ENCODE assay signal across 8 cellular contexts in genomic region chr16:30949655-30950515, GRCh38. TPM values are rescaled to one million over a fixed set of nuclear protein-coding genes. Genes with fewer than 3 reads are reported as not detected.
DNase-seq lines count a peak whose midpoint lies in the region; ATAC-seq and TF ChIP-seq lines count a peak whose summit lies in the region.

No MANE protein-coding gene starts in this region.

- DNase-seq in GM10266 (ENCODE audit: extremely low spot score) (peak; percentile 74), MM.1S (peak; percentile 58), myocyte (ENCODE audit: low read depth) (peak; percentile 93), vagina (ENCODE audit: extremely low spot score in 2 of 2) (peak in 1 of 2 donors; percentile 96), NCI-H2081 treated with DMSO at 0.1 percent for 48 hours (lab: John Stamatoyannopoulos, UW) (no peak)
- DNase-seq in activated CD4-positive, CD25-positive, alpha-beta regulatory T cell treated with anti-CD3 and anti-CD28 coated beads, Interleukin-2, amount 50 U/mL, for 72 hours: peak; percentile 52

- no peaks in the 10 kb centered on the region for H3K9me2 ChIP-seq in MM.1S (replicated peaks; ENCODE audit: insufficient read depth, low read length)

- H2AFZ ChIP-seq in MM.1S (ENCODE audit: low read length): peak overlapping the region; percentile 80

- peaks cover 13% of the 10 kb centered on the region for H3F3A ChIP-seq in MM.1S (ENCODE audit: insufficient read depth, low read length)

- peak overlapping the region; percentile 90 for H3K9ac ChIP-seq in MM.1S (ENCODE audit: low read length)

- H3K9me3 ChIP-seq in MM.1S (replicated peaks; ENCODE audit: insufficient read depth, low read length) (no peaks in the 10 kb centered on the region), vagina (no peaks in the 10 kb centered on the region)

- H3K36me3 ChIP-seq in MM.1S (replicated peaks; ENCODE audit: insufficient read depth, low read length) (no peaks in the 10 kb centered on the region), vagina (no peaks in the 10 kb centered on the region)

- TF ChIP-seq CTCF in GM10266 (IDR thresholded peaks at IDR 0.05; ENCODE audit: control insufficient read depth, insufficient read depth, low read depth, missing control alignments) (peak; percentile 42), MM.1S (IDR thresholded peaks at IDR 0.05; ENCODE audit: low read length) (peak; percentile 44), vagina (IDR thresholded peaks at IDR 0.05) (no peak)

- H4K20me1 ChIP-seq in MM.1S (ENCODE audit: insufficient read depth, low read length): no peaks in the 10 kb centered on the region

- H3K4me1 ChIP-seq in MM.1S (ENCODE audit: low read length): peaks cover 8% of the 10 kb centered on the region
- peaks cover 53% of the 10 kb centered on the region for H3K4me1 ChIP-seq in vagina

- peak overlapping the region; percentile 100 for H3K4me2 ChIP-seq in MM.1S (ENCODE audit: low read depth, low read length)

- peak in 1 of 2 donors; percentile 64 for TF ChIP-seq POLR2A in vagina (IDR thresholded peaks at IDR 0.05)

- intact Hi-C loops in vagina (cut with DNase I): no loop called here

- ATAC-seq in GM21737 (IDR thresholded peaks at IDR 0.05; ENCODE audit: unreplicated experiment): peak; percentile 49
- peak; percentile 86 for ATAC-seq in esophagus mucosa

- no peaks in the 10 kb centered on the region for H3K27me3 ChIP-seq in MM.1S (replicated peaks; ENCODE audit: insufficient read depth, low read length)
- no peaks in the 10 kb centered on the region for H3K27me3 ChIP-seq in vagina

- peaks cover 14% of the 10 kb centered on the region for H3K79me2 ChIP-seq in MM.1S (ENCODE audit: low read length)

- H3K4me3 ChIP-seq in MM.1S (ENCODE audit: low read length) (peak overlapping the region; percentile 96), vagina (peak overlapping the region; percentile 96 to 98)

- peak overlapping the region; percentile 58; the same call in 1 of the 2 replicates for H3K27ac ChIP-seq in MM.1S (ENCODE audit: low read length)
- H3K27ac ChIP-seq in vagina: peak overlapping the region; percentile 98

RNA-seq across cellular contexts. Expression of gene ORAI3, which starts 1.0 kb away (rescaled TPM):
- total RNA-seq in esophagus mucosa: 9.8 TPM
- total RNA-seq in myocyte: 53.9 and 60.0 TPM in 2 replicates
- 35.5 TPM for polyA plus RNA-seq in myocyte (2012)
- 27.0 TPM for total RNA-seq in vagina

RNA-seq across cellular contexts. Expression of gene SETD1A, which starts 7.7 kb away (rescaled TPM):
- total RNA-seq in esophagus mucosa: 8.2 TPM
- 3.3 and 5.8 TPM in 2 replicates for total RNA-seq in myocyte
- polyA plus RNA-seq in myocyte (2012): 13.6 TPM
- total RNA-seq in vagina: 10.6 TPM

RNA-seq across cellular contexts. Expression of gene FBXL19, which starts 26.5 kb away (rescaled TPM):
- 19.2 TPM for total RNA-seq in esophagus mucosa
- total RNA-seq in myocyte: 11.6 and 14.9 TPM in 2 replicates
- 12.7 TPM for polyA plus RNA-seq in myocyte (2012)
- total RNA-seq in vagina: 21.4 TPM

RNA-seq across cellular contexts. Expression of gene HSD3B7, which starts 35.1 kb away (rescaled TPM):
- total RNA-seq in esophagus mucosa: 14.5 TPM
- 98.3 and 128 TPM in 2 replicates for total RNA-seq in myocyte
- polyA plus RNA-seq in myocyte (2012): 33.2 TPM
- total RNA-seq in vagina: 14.5 TPM

RNA-seq across cellular contexts. Expression of gene CTF1, which starts 53.5 kb away (rescaled TPM):
- total RNA-seq in esophagus mucosa (2.3 TPM), myocyte (4.2 and 5.6 TPM in 2 replicates), vagina (3.2 TPM)
- polyA plus RNA-seq in myocyte (2012): 10.2 TPM

Comparison
In these comparisons a context has a peak if more than half of its experiments do, and no peak if none do; other contexts are left out.
1. CTCF ChIP-seq: peak in GM10266 (single experiment) and MM.1S (single experiment); none in vagina (0 of 3).